Comparison of ENCODE assay signal across 8 cellular contexts in genomic region chr11:64865286-64866172, GRCh38. TPM values are rescaled to one million over a fixed set of nuclear protein-coding genes. Genes with fewer than 3 reads are reported as not detected.
DNase-seq lines count a peak whose midpoint lies in the region; ATAC-seq and TF ChIP-seq lines count a peak whose summit lies in the region.

No MANE protein-coding gene starts in this region.

- H3K4me3 Mint-ChIP-seq in activated T-cell treated with anti-CD3 and anti-CD28 coated beads, Interleukin-2, amount 50 U/mL, for 24 hours: peak overlapping the region; percentile 77

- H3K9me2 ChIP-seq in hepatocyte (replicated peaks; ENCODE audit: insufficient read depth): no peaks in the 10 kb centered on the region

- TF ChIP-seq CTCF in hepatocyte (IDR thresholded peaks at IDR 0.05; ENCODE audit: poor library complexity) (no peak), suprapubic skin (IDR thresholded peaks at IDR 0.05) (no peak)

- no peaks in the 10 kb centered on the region for H3K27me3 Mint-ChIP-seq in activated T-cell treated with anti-CD3 and anti-CD28 coated beads, Interleukin-2, amount 50 U/mL, for 24 hours

- H3K79me2 ChIP-seq in hepatocyte: peaks cover 95% of the 10 kb centered on the region

- H3K27ac Mint-ChIP-seq in activated T-cell treated with anti-CD3 and anti-CD28 coated beads, Interleukin-2, amount 50 U/mL, for 24 hours: peak overlapping the region; percentile 97

- H3K9me3 ChIP-seq in hepatocyte (ENCODE audit: low read depth): no peaks in the 10 kb centered on the region
- no peaks in the 10 kb centered on the region for H3K9me3 ChIP-seq in suprapubic skin

- H3K4me3 ChIP-seq in hepatocyte (no peak overlapping the region), suprapubic skin (peak overlapping the region; percentile 13)

- in situ Hi-C loops in G401 (cut with HindIII; ENCODE audit: low sequenced_read_pairs): no loop called here

- TF ChIP-seq POLR2A in suprapubic skin (IDR thresholded peaks at IDR 0.05): no peak

- H3K36me3 ChIP-seq in hepatocyte (replicated peaks; ENCODE audit: insufficient read depth, low read depth) (no peaks in the 10 kb centered on the region), suprapubic skin (no peaks in the 10 kb centered on the region)

- WGBS in hepatocyte (ENCODE audit: low lambda C conversion rate, missing lambda C conversion rate): 91% methylated on average over 15 of the region's 15 CpGs
- 64% methylated on average over 9 of the region's 15 CpGs for WGBS in suprapubic skin

- H3K9me3 Mint-ChIP-seq in activated T-cell treated with anti-CD3 and anti-CD28 coated beads, Interleukin-2, amount 50 U/mL, for 24 hours: peaks cover 8% of the 10 kb centered on the region

- no peak overlapping the region for H2AFZ ChIP-seq in hepatocyte

- H3K4me1 ChIP-seq in hepatocyte (ENCODE audit: insufficient read depth) (peaks cover 55% of the 10 kb centered on the region), suprapubic skin (peaks cover 70% of the 10 kb centered on the region)

- H3K4me2 ChIP-seq in hepatocyte: peak overlapping the region; percentile 67

- peak; percentile 40 for ATAC-seq in HG02840 (IDR thresholded peaks at IDR 0.05; ENCODE audit: low FRiP score, unreplicated experiment)

- H3K36me3 Mint-ChIP-seq in activated T-cell treated with anti-CD3 and anti-CD28 coated beads, Interleukin-2, amount 50 U/mL, for 24 hours (ENCODE audit: low read depth): peaks cover 65% of the 10 kb centered on the region

- H3K27me3 ChIP-seq in hepatocyte (no peaks in the 10 kb centered on the region), suprapubic skin (no peaks in the 10 kb centered on the region)

- DNase-seq in G401 (ENCODE audit: low spot score) (peak; percentile 46), hepatocyte (ENCODE audit: low spot score) (no peak), suprapubic skin (ENCODE audit: low spot score in 2 of 2) (no peak), NCI-H146 treated with DMSO at 0.1 percent for 48 hours (lab: John Stamatoyannopoulos, UW; ENCODE audit: unreplicated experiment) (no peak), HuH-7 (ENCODE audit: low spot score) (no peak), COR-L47 (lab: John Stamatoyannopoulos, UW) (no peak)
- DNase-seq in activated T-cell treated with anti-CD3 and anti-CD28 coated beads, Interleukin-2, amount 50 U/mL, for 24 hours: peak; percentile 72

- peaks cover 12% of the 10 kb centered on the region for H4K20me1 ChIP-seq in hepatocyte (ENCODE audit: insufficient read depth, poor library complexity, severe bottlenecking)

- no peak for TF ChIP-seq EP300 in suprapubic skin (IDR thresholded peaks at IDR 0.05)

- H3K27ac ChIP-seq in hepatocyte: peak overlapping the region; percentile 92
- H3K27ac ChIP-seq in suprapubic skin: peak overlapping the region; percentile 82

- peaks cover 91% of the 10 kb centered on the region for H3K4me1 Mint-ChIP-seq in activated T-cell treated with anti-CD3 and anti-CD28 coated beads, Interleukin-2, amount 50 U/mL, for 24 hours (ENCODE audit: low read depth)

RNA-seq across cellular contexts. Expression of gene EHD1, which starts 12.9 kb away (rescaled TPM):
- total RNA-seq in G401 (2014; rRNA removed; shearing (Covaris generic)): 25.3 and 32.4 TPM in 2 replicates
- total RNA-seq in hepatocyte: 44.8 and 52.4 TPM in 2 replicates
- polyA plus RNA-seq in hepatocyte: 66.6 and 69.5 TPM in 2 replicates
- 10 to 100 TPM; 47.8 to 85.4 (median 76.8) TPM for total RNA-seq in suprapubic skin

RNA-seq across cellular contexts. Expression of gene CDC42BPG, which starts 21.1 kb away (rescaled TPM):
- total RNA-seq in G401 (2014; rRNA removed; shearing (Covaris generic)): 1.6 and 2.3 TPM in 2 replicates
- total RNA-seq in hepatocyte: 6.5 and 8.4 TPM in 2 replicates
- polyA plus RNA-seq in hepatocyte: 3.1 and 5.5 TPM in 2 replicates
- total RNA-seq in suprapubic skin: 10 to 100 TPM; 42.2 to 64.9 (median 61.1) TPM

RNA-seq across cellular contexts. Expression of gene ATG2A, which starts 51.5 kb away (rescaled TPM):
- 15.8 and 20.5 TPM in 2 replicates for total RNA-seq in G401 (2014; rRNA removed; shearing (Covaris generic))
- total RNA-seq in hepatocyte (16.4 and 18.1 TPM in 2 replicates), suprapubic skin (10 to 100 TPM; 69.5 to 82.2 (median 76.0) TPM)
- 11.7 and 17.0 TPM in 2 replicates for polyA plus RNA-seq in hepatocyte

RNA-seq across cellular contexts. Expression of gene MEN1, which starts 55.2 kb away (rescaled TPM):
- total RNA-seq in G401 (2014; rRNA removed; shearing (Covaris generic)): 12.3 and 13.9 TPM in 2 replicates
- total RNA-seq in hepatocyte (14.1 and 18.6 TPM in 2 replicates), suprapubic skin (10 to 100 TPM; 26.9 to 46.6 (median 36.1) TPM)
- polyA plus RNA-seq in hepatocyte: 49.1 and 49.9 TPM in 2 replicates

RNA-seq across cellular contexts. Expression of gene PPP2R5B, which starts 59.0 kb away (rescaled TPM):
- 11.7 and 20.5 TPM in 2 replicates for total RNA-seq in G401 (2014; rRNA removed; shearing (Covaris generic))
- total RNA-seq in hepatocyte (15.8 and 16.9 TPM in 2 replicates), suprapubic skin (10 to 100 TPM; 20.1 to 38.3 (median 27.3) TPM)
- 16.2 and 19.5 TPM in 2 replicates for polyA plus RNA-seq in hepatocyte

Comparison
In these comparisons a context has a peak if more than half of its experiments do, and no peak if none do; other contexts are left out.
1. DNase-seq: peak in G401 (single experiment) and activated T-cell treated with anti-CD3 and anti-CD28 coated beads, Interleukin-2, amount 50 U/mL, for 24 hours (single experiment); none in hepatocyte (single experiment), suprapubic skin (0 of 2), NCI-H146 treated with DMSO at 0.1 percent for 48 hours (single experiment), HuH-7 (single experiment) and COR-L47 (single experiment).